In genomic region chr4:149121015-149121404, GRCh38 we compare ENCODE assay signal across 26 cellular contexts.
"Had no signal": no experiment of that assay in that cellular context is flagged by ENCODE, and none has a peak within 500 bp of the region (broad histone marks: within the 10 kb centered on the region; RNA-seq: fewer than 3 reads in every experiment).

No MANE protein-coding gene starts in this region.

- H3K36me3 ChIP-seq: adrenal gland, gastrocnemius medialis, lower lobe of right lung, thyroid gland, upper lobe of left lung, vagina had no signal

- H3K27me3 ChIP-seq: adrenal gland, gastrocnemius medialis, thyroid gland, upper lobe of left lung, vagina had no signal

- H3K4me1 ChIP-seq: adrenal gland, gastrocnemius medialis, lower lobe of right lung, thyroid gland, upper lobe of left lung, vagina had no signal

- H3K4me3 ChIP-seq: adrenal gland, gastrocnemius medialis, lower lobe of right lung, thyroid gland, upper lobe of left lung, vagina had no signal

- H3K9me3 ChIP-seq: adrenal gland, gastrocnemius medialis, lower lobe of right lung, thyroid gland, upper lobe of left lung, vagina had no signal

- DNase-seq: activated CD4-positive, alpha-beta T cell treated with anti-CD3 and anti-CD28 coated beads for 4 hours; activated CD4-positive, alpha-beta T cell treated with anti-CD3 and anti-CD28 coated beads, Interleukin-2, amount 50 U/mL, for 4 hours; activated effector memory CD4-positive, alpha-beta T cell treated with Interleukin-2 at 50 U/mL for 16 hours; activated naive CD4-positive, alpha-beta T cell treated with anti-CD3 and anti-CD28 coated beads for 36 hours; activated naive CD8-positive, alpha-beta T cell treated with anti-CD3 and anti-CD28 coated beads for 36 hours; adrenal gland; aorta; cortex of kidney; gastrocnemius medialis; head of caudate nucleus; hypothalamus; lower lobe of right lung; small intestine; stimulated activated CD4-positive, alpha-beta T cell treated with anti-CD3 and anti-CD28 coated beads, Interleukin-1b, Interleukin-23, amount 100 ng/mL, for 48 hours; stimulated activated CD4-positive, alpha-beta T cell treated with anti-CD3 and anti-CD28 coated beads, Interleukin-4, amount 100 ng/mL, for 4 hours; stimulated activated CD8-positive, alpha-beta memory T cell treated with anti-CD3 and anti-CD28 coated beads, Interleukin-4, amount 100 ng/mL, for 48 hours; stimulated activated naive CD8-positive, alpha-beta T cell treated with anti-CD3 and anti-CD28 coated beads, Interleukin-15, amount 100 ng/mL, for 72 hours; substantia nigra; T-helper 1 cell; thyroid gland; upper lobe of left lung had no signal

- H3K27ac ChIP-seq: adrenal gland, epithelial cell of prostate, gastrocnemius medialis, lower lobe of right lung, thyroid gland, upper lobe of left lung, vagina, VCaP had no signal

- ATAC-seq: gastrocnemius medialis; lower lobe of right lung; sciatic nerve; stimulated activated memory B cell treated with anti-CD40 and anti-IgM and Interleukin-4, amounts not matched to agents 10 μg/mL and 1 μg/mL and 100 μg/mL, for 72 hours; stimulated activated naive CD8-positive, alpha-beta T cell treated with anti-CD3 and anti-CD28 coated beads, Interleukin-15, amount 100 ng/mL, for 72 hours had no signal
